Comparison of ENCODE assay signal across 8 cellular contexts in genomic region chr12:2853626-2854025, GRCh38. TPM values are rescaled to one million over a fixed set of nuclear protein-coding genes. Genes with fewer than 3 reads are reported as not detected.
DNase-seq lines count a peak whose midpoint lies in the region; ATAC-seq and TF ChIP-seq lines count a peak whose summit lies in the region.

No MANE protein-coding gene starts in this region.

- no TSS peak for BruUV-seq in Calu3 (replicated peaks; lab: Mats Ljungman, UMichigan)

- H3K9me3 ChIP-seq in right atrium auricular region, result no peaks in the 10 kb centered on the region

- H3K4me3 ChIP-seq in right atrium auricular region, result no peak overlapping the region

- no peak overlapping the region for H3K27ac ChIP-seq in right atrium auricular region

- DNase-seq in Calu3 (no peak), HUDEP-2 (lab: John Stamatoyannopoulos, UW; ENCODE audit: unreplicated experiment in 76 of 76) (peak in 65 of 76 experiments; percentile 8 to 72 (median 51)), amniotic stem cell (lab: John Stamatoyannopoulos, UW) (peak; percentile 38), right atrium auricular region (ENCODE audit: low spot score) (peak; percentile 83), renal cortical epithelial cell (ENCODE audit: low read depth) (peak; percentile 49)

- H3K9me3 Mint-ChIP-seq in Calu3 (ENCODE audit: low read depth, unreplicated experiment), result no peaks in the 10 kb centered on the region

- H3K27me3 Mint-ChIP-seq in Calu3 (ENCODE audit: unreplicated experiment), result no peaks in the 10 kb centered on the region

- peaks cover 0 to 7% of the 10 kb centered on the region in 2 donors for H3K4me1 ChIP-seq in right atrium auricular region

- H3K4me3 Mint-ChIP-seq in Calu3 (ENCODE audit: low read depth, unreplicated experiment), result no peak overlapping the region

- no peak overlapping the region for H3K27ac Mint-ChIP-seq in Calu3 (ENCODE audit: unreplicated experiment)

- TF ChIP-seq CTCF in Calu3 (IDR thresholded peaks at IDR 0.05; ENCODE audit: unreplicated experiment), result peak; percentile 15
- TF ChIP-seq CTCF in right atrium auricular region (IDR thresholded peaks at IDR 0.05), result peak; percentile 79 to 88

- peak; percentile 94 for ATAC-seq in SK-N-SH treated with all-trans-retinoic acid at 6 μM for 48 hours
- ATAC-seq in GM21390 (IDR thresholded peaks at IDR 0.05; ENCODE audit: unreplicated experiment), result no peak
- ATAC-seq in HG02885 (IDR thresholded peaks at IDR 0.05; ENCODE audit: poor library complexity, unreplicated experiment), result no peak

- peaks cover 11% of the 10 kb centered on the region for H3K4me1 Mint-ChIP-seq in Calu3 (ENCODE audit: low read depth, unreplicated experiment)

- intact Hi-C loops in Calu3 (cut with micrococcal nuclease; ENCODE audit: unreplicated experiment), result no loop called here

- H3K36me3 ChIP-seq in right atrium auricular region, result no peaks in the 10 kb centered on the region

- H3K36me3 Mint-ChIP-seq in Calu3 (ENCODE audit: insufficient read depth, unreplicated experiment), result peaks cover 23% of the 10 kb centered on the region

- H3K27me3 ChIP-seq in right atrium auricular region, result no peaks in the 10 kb centered on the region

- CTCF ChIA-PET in Calu3 (lab: Charles Lee), result interaction anchor here (0.6 to 0.8 kb wide), 2 partner anchors 36 to 63 kb away, joined by 3 read pairs; no protein-coding TSS in a partner anchor

TF ChIP-seq in SK-N-SH treated with all-trans-retinoic acid at 6 μM for 48 hours, 23 proteins besides CTCF, POLR2A, EP300 and RAD21:
- no peak for TF ChIP-seq ZFP30 (CRISPR knock-in tag; IDR thresholded peaks at IDR 0.05)
- TF ChIP-seq OSR1 (CRISPR knock-in tag; IDR thresholded peaks at IDR 0.05), result no peak
- no peak for TF ChIP-seq TSHZ2 (CRISPR knock-in tag; IDR thresholded peaks at IDR 0.05)
- TF ChIP-seq TCF4 (CRISPR knock-in tag; IDR thresholded peaks at IDR 0.05; ENCODE audit: borderline replicate concordance), result no peak
- no peak for TF ChIP-seq ZNF8 (CRISPR knock-in tag; IDR thresholded peaks at IDR 0.05)
- no peak for TF ChIP-seq ZNF70 (CRISPR knock-in tag; IDR thresholded peaks at IDR 0.05)
- TF ChIP-seq, protein P1, sequence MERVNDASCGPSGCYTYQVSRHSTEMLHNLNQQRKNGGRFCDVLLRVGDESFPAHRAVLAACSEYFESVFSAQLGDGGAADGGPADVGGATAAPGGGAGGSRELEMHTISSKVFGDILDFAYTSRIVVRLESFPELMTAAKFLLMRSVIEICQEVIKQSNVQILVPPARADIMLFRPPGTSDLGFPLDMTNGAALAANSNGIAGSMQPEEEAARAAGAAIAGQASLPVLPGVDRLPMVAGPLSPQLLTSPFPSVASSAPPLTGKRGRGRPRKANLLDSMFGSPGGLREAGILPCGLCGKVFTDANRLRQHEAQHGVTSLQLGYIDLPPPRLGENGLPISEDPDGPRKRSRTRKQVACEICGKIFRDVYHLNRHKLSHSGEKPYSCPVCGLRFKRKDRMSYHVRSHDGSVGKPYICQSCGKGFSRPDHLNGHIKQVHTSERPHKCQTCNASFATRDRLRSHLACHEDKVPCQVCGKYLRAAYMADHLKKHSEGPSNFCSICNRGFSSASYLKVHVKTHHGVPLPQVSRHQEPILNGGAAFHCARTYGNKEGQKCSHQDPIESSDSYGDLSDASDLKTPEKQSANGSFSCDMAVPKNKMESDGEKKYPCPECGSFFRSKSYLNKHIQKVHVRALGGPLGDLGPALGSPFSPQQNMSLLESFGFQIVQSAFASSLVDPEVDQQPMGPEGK (CRISPR knock-in tag; IDR thresholded peaks at IDR 0.05; ENCODE audit: borderline replicate concordance), result no peak
- TF ChIP-seq ESRRG (CRISPR knock-in tag; IDR thresholded peaks at IDR 0.05), result no peak
- TF ChIP-seq ZNF565 (CRISPR knock-in tag; conservative IDR thresholded peaks at IDR 0.05; ENCODE audit: low read depth), result no peak
- TF ChIP-seq, protein P2, sequence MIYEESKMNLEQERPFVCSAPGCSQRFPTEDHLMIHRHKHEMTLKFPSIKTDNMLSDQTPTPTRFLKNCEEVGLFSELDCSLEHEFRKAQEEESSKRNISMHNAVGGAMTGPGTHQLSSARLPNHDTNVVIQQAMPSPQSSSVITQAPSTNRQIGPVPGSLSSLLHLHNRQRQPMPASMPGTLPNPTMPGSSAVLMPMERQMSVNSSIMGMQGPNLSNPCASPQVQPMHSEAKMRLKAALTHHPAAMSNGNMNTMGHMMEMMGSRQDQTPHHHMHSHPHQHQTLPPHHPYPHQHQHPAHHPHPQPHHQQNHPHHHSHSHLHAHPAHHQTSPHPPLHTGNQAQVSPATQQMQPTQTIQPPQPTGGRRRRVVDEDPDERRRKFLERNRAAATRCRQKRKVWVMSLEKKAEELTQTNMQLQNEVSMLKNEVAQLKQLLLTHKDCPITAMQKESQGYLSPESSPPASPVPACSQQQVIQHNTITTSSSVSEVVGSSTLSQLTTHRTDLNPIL (CRISPR knock-in tag; IDR thresholded peaks at IDR 0.05; ENCODE audit: low read depth), result no peak
- TF ChIP-seq ZFP3 (CRISPR knock-in tag; IDR thresholded peaks at IDR 0.05), result no peak
- no peak for TF ChIP-seq BACH2 (CRISPR knock-in tag; IDR thresholded peaks at IDR 0.05; ENCODE audit: borderline replicate concordance)
- TF ChIP-seq, protein P3, sequence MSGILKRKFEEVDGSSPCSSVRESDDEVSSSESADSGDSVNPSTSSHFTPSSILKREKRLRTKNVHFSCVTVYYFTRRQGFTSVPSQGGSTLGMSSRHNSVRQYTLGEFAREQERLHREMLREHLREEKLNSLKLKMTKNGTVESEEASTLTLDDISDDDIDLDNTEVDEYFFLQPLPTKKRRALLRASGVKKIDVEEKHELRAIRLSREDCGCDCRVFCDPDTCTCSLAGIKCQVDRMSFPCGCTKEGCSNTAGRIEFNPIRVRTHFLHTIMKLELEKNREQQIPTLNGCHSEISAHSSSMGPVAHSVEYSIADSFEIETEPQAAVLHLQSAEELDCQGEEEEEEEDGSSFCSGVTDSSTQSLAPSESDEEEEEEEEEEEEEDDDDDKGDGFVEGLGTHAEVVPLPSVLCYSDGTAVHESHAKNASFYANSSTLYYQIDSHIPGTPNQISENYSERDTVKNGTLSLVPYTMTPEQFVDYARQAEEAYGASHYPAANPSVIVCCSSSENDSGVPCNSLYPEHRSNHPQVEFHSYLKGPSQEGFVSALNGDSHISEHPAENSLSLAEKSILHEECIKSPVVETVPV (CRISPR knock-in tag; IDR thresholded peaks at IDR 0.05), result no peak
- TF ChIP-seq, protein P4, sequence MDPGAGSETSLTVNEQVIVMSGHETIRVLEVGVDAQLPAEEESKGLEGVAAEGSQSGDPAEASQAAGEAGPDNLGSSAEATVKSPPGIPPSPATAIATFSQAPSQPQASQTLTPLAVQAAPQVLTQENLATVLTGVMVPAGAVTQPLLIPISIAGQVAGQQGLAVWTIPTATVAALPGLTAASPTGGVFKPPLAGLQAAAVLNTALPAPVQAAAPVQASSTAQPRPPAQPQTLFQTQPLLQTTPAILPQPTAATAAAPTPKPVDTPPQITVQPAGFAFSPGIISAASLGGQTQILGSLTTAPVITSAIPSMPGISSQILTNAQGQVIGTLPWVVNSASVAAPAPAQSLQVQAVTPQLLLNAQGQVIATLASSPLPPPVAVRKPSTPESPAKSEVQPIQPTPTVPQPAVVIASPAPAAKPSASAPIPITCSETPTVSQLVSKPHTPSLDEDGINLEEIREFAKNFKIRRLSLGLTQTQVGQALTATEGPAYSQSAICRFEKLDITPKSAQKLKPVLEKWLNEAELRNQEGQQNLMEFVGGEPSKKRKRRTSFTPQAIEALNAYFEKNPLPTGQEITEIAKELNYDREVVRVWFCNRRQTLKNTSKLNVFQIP (CRISPR knock-in tag; IDR thresholded peaks at IDR 0.05; ENCODE audit: borderline replicate concordance, low read depth), result no peak
- TF ChIP-seq RARB (CRISPR knock-in tag; IDR thresholded peaks at IDR 0.05), result no peak

RNA-seq across cellular contexts. Expression of gene TEX52, which starts 3.2 kb away (rescaled TPM):
- total RNA-seq in Calu3 (2022) (not detected in 2 replicates), right atrium auricular region (not detected), renal cortical epithelial cell (not detected in 2 replicates)

RNA-seq across cellular contexts. Expression of gene NRIP2, which starts 18.8 kb away (rescaled TPM):
- total RNA-seq in Calu3 (2022) (not detected in 2 replicates), right atrium auricular region (1 to 10 TPM in 1 of 2 donors, under 1 TPM in 1; 0.59 to 3.0 TPM), renal cortical epithelial cell (not detected in 2 replicates)

RNA-seq across cellular contexts. Expression of gene FOXM1, which starts 23.3 kb away (rescaled TPM):
- total RNA-seq in Calu3 (2022) (85.8 and 103 TPM in 2 replicates), right atrium auricular region (1 to 10 TPM in 1 of 2 donors, under 1 TPM in 1; 0.16 to 4.1 TPM), renal cortical epithelial cell (0.60 and 4.9 TPM in 2 replicates)

RNA-seq across cellular contexts. Expression of gene RHNO1, which starts 23.4 kb away (rescaled TPM):
- total RNA-seq in Calu3 (2022) (55.6 and 64.8 TPM in 2 replicates), right atrium auricular region (10 to 100 TPM in 1 of 2 donors, 1 to 10 TPM in 1; 6.2 to 11.5 TPM), renal cortical epithelial cell (18.0 and 22.7 TPM in 2 replicates)

RNA-seq across cellular contexts. Expression of gene TULP3, which starts 37.1 kb away (rescaled TPM):
- total RNA-seq in Calu3 (2022) (19.7 and 21.6 TPM in 2 replicates), right atrium auricular region (10 to 100 TPM in 1 of 2 donors, 1 to 10 TPM in 1; 9.7 to 17.0 TPM), renal cortical epithelial cell (15.5 and 27.1 TPM in 2 replicates)

Comparison
In these comparisons a context has a peak if more than half of its experiments do, and no peak if none do; other contexts are left out.
1. RNA of gene FOXM1, which starts 23.3 kb away (total RNA-seq): 85.8 to 103 TPM in Calu3; 0.16 to 4.1 TPM in right atrium auricular region and 0.60 to 4.9 TPM in renal cortical epithelial cell; every median in the first group is over 10 times any median in the second.